ENCODE assay signal across 9 cellular contexts in genomic region chr7:83655951-83656556, GRCh38. TPM values are rescaled to one million over a fixed set of nuclear protein-coding genes. Genes with fewer than 3 reads are reported as not detected.
DNase-seq lines count a peak whose midpoint lies in the region; ATAC-seq, FAIRE-seq and TF ChIP-seq lines count a peak whose summit lies in the region.
"Had no signal": no experiment of that assay in that cellular context is flagged by ENCODE, and none has a peak within 500 bp of the region (broad histone marks: within the 10 kb centered on the region; RNA-seq: fewer than 3 reads in every experiment).

No MANE protein-coding gene starts in this region.

- H3K9me3 ChIP-seq in adrenal gland (replicated peaks in 1 of 3) (no peaks in the 10 kb centered on the region), kidney (ENCODE audit: control insufficient read depth in 1 of 2, low read length in 2 of 2) (no peaks in the 10 kb centered on the region)

- no peak for TF ChIP-seq POLR2A in adrenal gland (IDR thresholded peaks at IDR 0.05)

- peaks cover 9 to 14% (median 9%) of the 10 kb centered on the region in 3 donors for H3K9me3 Mint-ChIP-seq in T-cell
- H3K9me3 Mint-ChIP-seq: activated naive CD8-positive, alpha-beta T cell treated with anti-CD3 and anti-CD28 coated beads, Interleukin-2, amount 10 ng/mL, durations not matched to agents 7 days and 5 days had no signal

- H3K27me3 Mint-ChIP-seq in T-cell = no peaks in the 10 kb centered on the region
- H3K27me3 Mint-ChIP-seq: activated naive CD8-positive, alpha-beta T cell treated with anti-CD3 and anti-CD28 coated beads, Interleukin-2, amount 10 ng/mL, durations not matched to agents 7 days and 5 days had no signal

- no peaks in the 10 kb centered on the region for H3K36me3 Mint-ChIP-seq in T-cell
- H3K36me3 Mint-ChIP-seq: activated naive CD8-positive, alpha-beta T cell treated with anti-CD3 and anti-CD28 coated beads, Interleukin-2, amount 10 ng/mL, durations not matched to agents 7 days and 5 days had no signal

- no peak overlapping the region for H3K4me3 Mint-ChIP-seq in T-cell
- H3K4me3 Mint-ChIP-seq: activated naive CD8-positive, alpha-beta T cell treated with anti-CD3 and anti-CD28 coated beads, Interleukin-2, amount 10 ng/mL, durations not matched to agents 7 days and 5 days had no signal

- no peak overlapping the region for H3K9ac ChIP-seq in kidney (ENCODE audit: low read length in 2 of 2)

- POLR2A ChIA-PET in HEK293T (lab: Yijun Ruan, JAX) = no interaction called here
- POLR2A ChIA-PET in T-cell (lab: Charles Lee) = interaction anchor here in 1 of 2 donors (0.5 kb wide), 1 partner anchor 1142 kb away, joined by 4 read pairs; no protein-coding TSS in a partner anchor

- H3K4me1 ChIP-seq in adrenal gland (replicated peaks in 1 of 2) (no peaks in the 10 kb centered on the region), kidney (ENCODE audit: control insufficient read depth in 1 of 2, insufficient read depth in 1 of 2, low read depth in 1 of 2, low read length in 2 of 2) (no peaks in the 10 kb centered on the region)

- TF ChIP-seq CTCF in adrenal gland (IDR thresholded peaks at IDR 0.05) (peak; percentile 58 to 70 (median 65)), kidney (IDR thresholded peaks at IDR 0.05; ENCODE audit: borderline replicate concordance, extremely low read depth, insufficient read depth) (peak; percentile 61)

- peak; percentile 15 to 35 for DNase-seq in NOMO-1 (lab: John Stamatoyannopoulos, UW; ENCODE audit: unreplicated experiment in 2 of 2)
- no peak for DNase-seq in NOMO-1 treated with dmso at 0.1 percent for 144 hours (lab: John Stamatoyannopoulos, UW; ENCODE audit: unreplicated experiment)
- DNase-seq in HEK293T (ENCODE audit: extremely low spot score) = peak; percentile 38
- peak; percentile 45 for DNase-seq in NCI-H1048 (lab: John Stamatoyannopoulos, UW)
- DNase-seq in adrenal gland = peak in 5 of 7 donors; percentile 13 to 57 (median 31)
- DNase-seq in kidney = no peak
- DNase-seq in DMS79 treated with DMSO at 0.1 percent for 48 hours (lab: John Stamatoyannopoulos, UW) = no peak
- DNase-seq in T-cell = no peak
- DNase-seq: activated naive CD8-positive, alpha-beta T cell treated with anti-CD3 and anti-CD28 coated beads, Interleukin-2, amount 10 ng/mL, durations not matched to agents 7 days and 5 days had no signal

- no peak overlapping the region for H3K27ac Mint-ChIP-seq in T-cell
- H3K27ac Mint-ChIP-seq: activated naive CD8-positive, alpha-beta T cell treated with anti-CD3 and anti-CD28 coated beads, Interleukin-2, amount 10 ng/mL, durations not matched to agents 7 days and 5 days had no signal

- H3K4me3 ChIP-seq in adrenal gland (no peak overlapping the region), kidney (ENCODE audit: low read length in 2 of 2) (no peak overlapping the region)

- H3K4me1 Mint-ChIP-seq in T-cell = no peaks in the 10 kb centered on the region
- H3K4me1 Mint-ChIP-seq: activated naive CD8-positive, alpha-beta T cell treated with anti-CD3 and anti-CD28 coated beads, Interleukin-2, amount 10 ng/mL, durations not matched to agents 7 days and 5 days had no signal

- FAIRE-seq in kidney (lab: Jason Lieb, UNC) = peak; percentile 68

- ATAC-seq in T-cell (replicated peaks in 1 of 4) = no peak

- H3K27ac ChIP-seq in adrenal gland (no peak overlapping the region), kidney (ENCODE audit: low read depth in 2 of 2, low read length in 2 of 2) (no peak overlapping the region)

- intact Hi-C loops in adrenal gland (cut with DNase I) = no loop called here
- intact Hi-C loops in kidney (cut with DNase I) = no loop called here

- WGBS in adrenal gland, 4 donors = 9 to 18% (median 14%) methylated on average over 2 of the region's 2 CpGs

- H3K36me3 ChIP-seq in adrenal gland (replicated peaks in 1 of 2) (no peaks in the 10 kb centered on the region), kidney (ENCODE audit: control insufficient read depth in 1 of 2, insufficient read depth in 2 of 2, low read length in 2 of 2) (no peaks in the 10 kb centered on the region)

- no peaks in the 10 kb centered on the region for H3K27me3 ChIP-seq in adrenal gland

- CTCF ChIA-PET in HEK293T (lab: Yijun Ruan, JAX) (no interaction called here), T-cell (lab: Charles Lee) (no interaction called here)

TF ChIP-seq in HEK293T, 16 proteins besides CTCF, POLR2A, EP300 and RAD21:
- TF ChIP-seq FOXM1 (IDR thresholded peaks at IDR 0.05; ENCODE audit: borderline replicate concordance) (no peak), SUZ12 (IDR thresholded peaks at IDR 0.05) (no peak), BHLHE40 (IDR thresholded peaks at IDR 0.05; ENCODE audit: borderline replicate concordance) (no peak), TARDBP (IDR thresholded peaks at IDR 0.05) (no peak), FOXA1 (IDR thresholded peaks at IDR 0.05) (no peak), SP1 (IDR thresholded peaks at IDR 0.05) (no peak), ZNF384 (IDR thresholded peaks at IDR 0.05) (no peak), ELF4 (IDR thresholded peaks at IDR 0.05) (no peak), HDGF (IDR thresholded peaks at IDR 0.05; ENCODE audit: borderline replicate concordance) (no peak), L3MBTL2 (conservative IDR thresholded peaks at IDR 0.05) (no peak), PKNOX1 (IDR thresholded peaks at IDR 0.05) (no peak), LEF1 (IDR thresholded peaks at IDR 0.05; ENCODE audit: borderline replicate concordance) (no peak), ARNT (IDR thresholded peaks at IDR 0.05) (no peak), FOXK2 (IDR thresholded peaks at IDR 0.05) (no peak), CTBP1 (IDR thresholded peaks at IDR 0.05; ENCODE audit: borderline replicate concordance) (no peak), NFRKB (IDR thresholded peaks at IDR 0.05) (no peak)

RNA-seq across cellular contexts. Expression of gene SEMA3E, which starts 7.1 kb away (rescaled TPM):
- total RNA-seq in adrenal gland = under 1 TPM in 5 of 8 donors, not detected in 3; 0.11 to 0.58 (median 0.17) TPM
- polyA plus RNA-seq in adrenal gland = under 1 TPM in 2 of 3 donors, not detected in 1; 0.09 to 0.13 TPM
- total RNA-seq in kidney = 1.1 TPM
- 0.15 TPM for polyA plus RNA-seq in kidney (ENCODE audit: insufficient read depth, low read depth, low replicate concordance)
- total RNA-seq in T-cell = not detected
- total RNA-seq: activated naive CD8-positive, alpha-beta T cell treated with anti-CD3 and anti-CD28 coated beads, Interleukin-2, amount 10 ng/mL, durations not matched to agents 7 days and 5 days had no signal

Comparison
In these comparisons a context has a peak if more than half of its experiments do, and no peak if none do; other contexts are left out.
1. DNase-seq: peak in NOMO-1 (2 of 2), HEK293T (single experiment), NCI-H1048 (single experiment) and adrenal gland (5 of 7); none in NOMO-1 treated with dmso at 0.1 percent for 144 hours (single experiment), kidney (single experiment), DMS79 treated with DMSO at 0.1 percent for 48 hours (single experiment) and T-cell (0 of 34).